In the genomic region with DNA sequence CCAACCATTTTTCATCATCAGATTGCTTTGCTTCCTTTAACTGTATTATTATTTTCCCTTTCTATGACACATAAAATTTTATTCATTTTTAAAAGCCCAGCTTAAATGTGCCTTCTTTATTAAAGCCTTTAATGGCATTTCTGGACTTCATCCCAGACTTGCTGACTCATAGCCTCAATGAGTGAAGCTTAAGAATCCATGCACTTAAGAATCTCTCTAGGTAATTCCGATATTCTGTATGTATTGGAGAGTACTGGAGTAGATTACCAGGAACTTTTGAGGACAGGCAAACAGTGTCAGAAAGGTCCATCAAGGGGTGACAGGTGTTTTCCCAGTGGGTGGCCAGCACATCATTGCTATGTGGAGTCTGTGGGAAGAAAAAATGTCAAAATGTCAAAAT, we compare ENCODE assay signal across 1 cellular context.
TF ChIP-seq lines count a peak whose summit lies in the region.

No MANE protein-coding gene starts in this region.

TF ChIP-seq in HEK293, 187 proteins besides CTCF, POLR2A, EP300 and RAD21 (continued from another document):
- TF ChIP-seq, protein P1, sequence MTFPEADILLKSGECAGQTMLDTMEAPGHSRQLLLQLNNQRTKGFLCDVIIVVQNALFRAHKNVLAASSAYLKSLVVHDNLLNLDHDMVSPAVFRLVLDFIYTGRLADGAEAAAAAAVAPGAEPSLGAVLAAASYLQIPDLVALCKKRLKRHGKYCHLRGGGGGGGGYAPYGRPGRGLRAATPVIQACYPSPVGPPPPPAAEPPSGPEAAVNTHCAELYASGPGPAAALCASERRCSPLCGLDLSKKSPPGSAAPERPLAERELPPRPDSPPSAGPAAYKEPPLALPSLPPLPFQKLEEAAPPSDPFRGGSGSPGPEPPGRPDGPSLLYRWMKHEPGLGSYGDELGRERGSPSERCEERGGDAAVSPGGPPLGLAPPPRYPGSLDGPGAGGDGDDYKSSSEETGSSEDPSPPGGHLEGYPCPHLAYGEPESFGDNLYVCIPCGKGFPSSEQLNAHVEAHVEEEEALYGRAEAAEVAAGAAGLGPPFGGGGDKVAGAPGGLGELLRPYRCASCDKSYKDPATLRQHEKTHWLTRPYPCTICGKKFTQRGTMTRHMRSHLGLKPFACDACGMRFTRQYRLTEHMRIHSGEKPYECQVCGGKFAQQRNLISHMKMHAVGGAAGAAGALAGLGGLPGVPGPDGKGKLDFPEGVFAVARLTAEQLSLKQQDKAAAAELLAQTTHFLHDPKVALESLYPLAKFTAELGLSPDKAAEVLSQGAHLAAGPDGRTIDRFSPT (tag by site-specific recombination; IDR thresholded peaks at IDR 0.05) = peak; percentile 60
- TF ChIP-seq ZIC2 (tag by site-specific recombination; IDR thresholded peaks at IDR 0.05) = no peak
- peak; percentile 60; the same call in 1 of the 2 replicates for TF ChIP-seq BCL6B (tag by site-specific recombination; IDR thresholded peaks at IDR 0.05)
- no peak for TF ChIP-seq ZFP41 (tag by site-specific recombination; IDR thresholded peaks at IDR 0.05; ENCODE audit: borderline replicate concordance)
- TF ChIP-seq ZFHX2 (tag by site-specific recombination; conservative IDR thresholded peaks at IDR 0.05) = no peak
- TF ChIP-seq ZEB2 (tag by site-specific recombination; IDR thresholded peaks at IDR 0.05) = peak; percentile 48
- TF ChIP-seq SP3 (tag by site-specific recombination; IDR thresholded peaks at IDR 0.05) = peak; percentile 9; the same call in 1 of the 2 replicates
- TF ChIP-seq BCL11A (tag by site-specific recombination; IDR thresholded peaks at IDR 0.05; ENCODE audit: low read depth) = peak; percentile 19; the same call in 1 of the 2 replicates
- TF ChIP-seq ZSCAN23 (tag by site-specific recombination; IDR thresholded peaks at IDR 0.05) = no peak
- TF ChIP-seq ZNF660 (tag by site-specific recombination; IDR thresholded peaks at IDR 0.05) = peak; percentile 54; the same call in 1 of the 2 replicates
- TF ChIP-seq ZNF174 (tag by site-specific recombination; IDR thresholded peaks at IDR 0.05) = no peak
- no peak for TF ChIP-seq ZNF175 (tag by site-specific recombination; IDR thresholded peaks at IDR 0.05)
- no peak for TF ChIP-seq EGR2 (tag by site-specific recombination; IDR thresholded peaks at IDR 0.05; ENCODE audit: low read depth)
- no peak for TF ChIP-seq ZBTB10 (tag by site-specific recombination; IDR thresholded peaks at IDR 0.05)
- TF ChIP-seq SP7 (tag by site-specific recombination; IDR thresholded peaks at IDR 0.05) = no peak
- TF ChIP-seq ZNF266 (tag by site-specific recombination; IDR thresholded peaks at IDR 0.05; ENCODE audit: low read depth) = no peak
- no peak for TF ChIP-seq ZNF555 (tag by site-specific recombination; conservative IDR thresholded peaks at IDR 0.05)
- TF ChIP-seq ZNF132 (tag by site-specific recombination; IDR thresholded peaks at IDR 0.05; ENCODE audit: borderline replicate concordance) = no peak
- TF ChIP-seq, protein P2, sequence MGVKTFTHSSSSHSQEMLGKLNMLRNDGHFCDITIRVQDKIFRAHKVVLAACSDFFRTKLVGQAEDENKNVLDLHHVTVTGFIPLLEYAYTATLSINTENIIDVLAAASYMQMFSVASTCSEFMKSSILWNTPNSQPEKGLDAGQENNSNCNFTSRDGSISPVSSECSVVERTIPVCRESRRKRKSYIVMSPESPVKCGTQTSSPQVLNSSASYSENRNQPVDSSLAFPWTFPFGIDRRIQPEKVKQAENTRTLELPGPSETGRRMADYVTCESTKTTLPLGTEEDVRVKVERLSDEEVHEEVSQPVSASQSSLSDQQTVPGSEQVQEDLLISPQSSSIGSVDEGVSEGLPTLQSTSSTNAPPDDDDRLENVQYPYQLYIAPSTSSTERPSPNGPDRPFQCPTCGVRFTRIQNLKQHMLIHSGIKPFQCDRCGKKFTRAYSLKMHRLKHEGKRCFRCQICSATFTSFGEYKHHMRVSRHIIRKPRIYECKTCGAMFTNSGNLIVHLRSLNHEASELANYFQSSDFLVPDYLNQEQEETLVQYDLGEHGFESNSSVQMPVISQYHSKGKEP (tag by site-specific recombination; IDR thresholded peaks at IDR 0.05) = no peak
- TF ChIP-seq ZNF311 (tag by site-specific recombination; IDR thresholded peaks at IDR 0.05; ENCODE audit: borderline replicate concordance) = no peak
